Comparison of ENCODE assay signal across 1 cellular context in the genomic region with DNA sequence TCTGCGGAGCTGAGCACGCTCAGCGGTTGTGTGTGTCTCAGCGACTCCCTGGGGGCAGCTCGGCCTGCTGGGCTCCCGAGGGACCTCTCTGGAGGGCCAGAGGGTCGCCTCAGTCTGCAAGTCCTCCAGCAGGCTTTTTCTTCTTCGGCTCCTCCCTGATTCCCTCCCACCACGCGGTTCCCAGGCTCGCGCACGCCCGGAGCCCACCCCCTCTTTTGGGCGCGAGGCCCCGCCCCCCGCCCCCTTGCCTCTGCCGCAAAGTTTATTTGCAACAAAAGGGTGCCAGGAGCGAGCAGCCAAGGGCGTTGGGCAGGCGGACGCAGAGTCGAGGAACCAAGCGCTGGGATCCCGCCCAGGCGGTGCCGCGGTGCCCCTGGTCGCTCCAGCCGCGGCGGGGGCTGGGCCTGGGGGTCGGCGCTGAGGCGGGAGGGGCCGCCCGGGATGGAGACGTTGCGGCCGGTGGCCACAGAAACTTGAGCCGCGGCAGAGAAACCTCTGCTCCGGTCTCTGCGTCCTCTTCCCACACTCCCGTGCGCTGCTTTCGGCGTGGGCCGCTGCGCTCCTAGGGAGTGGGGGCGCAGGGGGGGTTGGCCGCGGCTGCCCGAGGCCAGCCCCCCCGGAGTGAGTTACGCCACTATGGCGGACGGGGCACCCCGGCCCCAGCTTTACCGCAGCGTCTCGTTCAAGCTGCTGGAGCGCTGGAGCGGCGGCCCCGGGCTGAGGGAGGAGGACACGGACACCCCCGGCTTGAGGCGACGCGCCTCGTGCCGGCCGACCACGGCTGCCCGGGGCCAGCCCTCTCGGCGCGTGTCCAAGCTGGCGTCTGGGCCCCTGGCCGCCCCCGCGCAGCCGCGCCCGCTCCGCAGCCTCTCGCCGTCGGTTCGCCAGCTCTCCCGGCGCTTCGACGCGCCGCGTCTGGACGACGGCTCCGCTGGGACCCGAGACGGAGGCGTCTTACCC.
TF ChIP-seq lines count a peak whose summit lies in the region.

TSS of gene ARHGEF17 (plus strand) at position 274 of the 960 bp plus-strand sequence. CDS start at position 637, 363 bp downstream.

TF ChIP-seq in HepG2, 621 proteins besides CTCF, POLR2A, EP300 and RAD21 (continued from another document and continues in another):
- TF ChIP-seq, protein P1, sequence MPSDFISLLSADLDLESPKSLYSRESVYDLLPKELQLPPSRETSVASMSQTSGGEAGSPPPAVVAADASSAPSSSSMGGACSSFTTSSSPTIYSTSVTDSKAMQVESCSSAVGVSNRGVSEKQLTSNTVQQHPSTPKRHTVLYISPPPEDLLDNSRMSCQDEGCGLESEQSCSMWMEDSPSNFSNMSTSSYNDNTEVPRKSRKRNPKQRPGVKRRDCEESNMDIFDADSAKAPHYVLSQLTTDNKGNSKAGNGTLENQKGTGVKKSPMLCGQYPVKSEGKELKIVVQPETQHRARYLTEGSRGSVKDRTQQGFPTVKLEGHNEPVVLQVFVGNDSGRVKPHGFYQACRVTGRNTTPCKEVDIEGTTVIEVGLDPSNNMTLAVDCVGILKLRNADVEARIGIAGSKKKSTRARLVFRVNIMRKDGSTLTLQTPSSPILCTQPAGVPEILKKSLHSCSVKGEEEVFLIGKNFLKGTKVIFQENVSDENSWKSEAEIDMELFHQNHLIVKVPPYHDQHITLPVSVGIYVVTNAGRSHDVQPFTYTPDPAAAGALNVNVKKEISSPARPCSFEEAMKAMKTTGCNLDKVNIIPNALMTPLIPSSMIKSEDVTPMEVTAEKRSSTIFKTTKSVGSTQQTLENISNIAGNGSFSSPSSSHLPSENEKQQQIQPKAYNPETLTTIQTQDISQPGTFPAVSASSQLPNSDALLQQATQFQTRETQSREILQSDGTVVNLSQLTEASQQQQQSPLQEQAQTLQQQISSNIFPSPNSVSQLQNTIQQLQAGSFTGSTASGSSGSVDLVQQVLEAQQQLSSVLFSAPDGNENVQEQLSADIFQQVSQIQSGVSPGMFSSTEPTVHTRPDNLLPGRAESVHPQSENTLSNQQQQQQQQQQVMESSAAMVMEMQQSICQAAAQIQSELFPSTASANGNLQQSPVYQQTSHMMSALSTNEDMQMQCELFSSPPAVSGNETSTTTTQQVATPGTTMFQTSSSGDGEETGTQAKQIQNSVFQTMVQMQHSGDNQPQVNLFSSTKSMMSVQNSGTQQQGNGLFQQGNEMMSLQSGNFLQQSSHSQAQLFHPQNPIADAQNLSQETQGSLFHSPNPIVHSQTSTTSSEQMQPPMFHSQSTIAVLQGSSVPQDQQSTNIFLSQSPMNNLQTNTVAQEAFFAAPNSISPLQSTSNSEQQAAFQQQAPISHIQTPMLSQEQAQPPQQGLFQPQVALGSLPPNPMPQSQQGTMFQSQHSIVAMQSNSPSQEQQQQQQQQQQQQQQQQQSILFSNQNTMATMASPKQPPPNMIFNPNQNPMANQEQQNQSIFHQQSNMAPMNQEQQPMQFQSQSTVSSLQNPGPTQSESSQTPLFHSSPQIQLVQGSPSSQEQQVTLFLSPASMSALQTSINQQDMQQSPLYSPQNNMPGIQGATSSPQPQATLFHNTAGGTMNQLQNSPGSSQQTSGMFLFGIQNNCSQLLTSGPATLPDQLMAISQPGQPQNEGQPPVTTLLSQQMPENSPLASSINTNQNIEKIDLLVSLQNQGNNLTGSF (CRISPR knock-in tag; IDR thresholded peaks at IDR 0.05): no peak
- no peak for TF ChIP-seq ZSCAN12 (CRISPR knock-in tag; IDR thresholded peaks at IDR 0.05)
- peak; percentile 20 for TF ChIP-seq TAF15 (IDR thresholded peaks at IDR 0.05; ENCODE audit: low read depth, low read length, poor library complexity, severe bottlenecking)
- TF ChIP-seq ZNF512 (CRISPR knock-in tag; IDR thresholded peaks at IDR 0.05): no peak
- TF ChIP-seq ZNF782 (CRISPR knock-in tag; IDR thresholded peaks at IDR 0.05; ENCODE audit: borderline replicate concordance): no peak; the same call in 1 of the 2 replicates
- TF ChIP-seq TBX2 (CRISPR knock-in tag; IDR thresholded peaks at IDR 0.05; ENCODE audit: borderline replicate concordance): peak; percentile 59
- no peak for TF ChIP-seq RFXAP (CRISPR knock-in tag; IDR thresholded peaks at IDR 0.05; ENCODE audit: borderline replicate concordance)
- TF ChIP-seq, protein P2, sequence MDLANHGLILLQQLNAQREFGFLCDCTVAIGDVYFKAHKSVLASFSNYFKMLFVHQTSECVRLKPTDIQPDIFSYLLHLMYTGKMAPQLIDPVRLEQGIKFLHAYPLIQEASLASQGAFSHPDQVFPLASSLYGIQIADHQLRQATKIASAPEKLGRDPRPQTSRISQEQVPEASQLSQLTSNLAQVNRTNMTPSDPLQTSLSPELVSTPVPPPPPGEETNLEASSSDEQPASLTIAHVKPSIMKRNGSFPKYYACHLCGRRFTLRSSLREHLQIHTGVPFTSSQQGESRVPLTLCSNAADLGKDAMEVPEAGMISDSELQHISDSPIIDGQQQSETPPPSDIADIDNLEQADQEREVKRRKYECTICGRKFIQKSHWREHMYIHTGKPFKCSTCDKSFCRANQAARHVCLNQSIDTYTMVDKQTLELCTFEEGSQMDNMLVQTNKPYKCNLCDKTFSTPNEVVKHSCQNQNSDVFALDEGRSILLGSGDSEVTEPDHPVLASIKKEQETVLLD (CRISPR knock-in tag; IDR thresholded peaks at IDR 0.05; ENCODE audit: low read depth): peak; percentile 3; the same call in 1 of the 2 replicates
- no peak for TF ChIP-seq ZBTB4 (CRISPR knock-in tag; IDR thresholded peaks at IDR 0.05; ENCODE audit: borderline replicate concordance)
- peak; percentile 64; the same call in 1 of the 2 replicates for TF ChIP-seq SRY (CRISPR knock-in tag; IDR thresholded peaks at IDR 0.05)
- no peak for TF ChIP-seq ZNF577 (CRISPR knock-in tag; IDR thresholded peaks at IDR 0.05; ENCODE audit: borderline replicate concordance, low read depth)
- no peak; the same call in 1 of the 2 replicates for TF ChIP-seq ZMYM3 (CRISPR knock-in tag; IDR thresholded peaks at IDR 0.05)
- TF ChIP-seq KLF11 (CRISPR knock-in tag; IDR thresholded peaks at IDR 0.05): no peak
- no peak; the same call in 1 of the 2 replicates for TF ChIP-seq KDM3A (CRISPR knock-in tag; IDR thresholded peaks at IDR 0.05; ENCODE audit: low read depth)
- TF ChIP-seq MTF1 (CRISPR knock-in tag; IDR thresholded peaks at IDR 0.05): no peak
- no peak for TF ChIP-seq NFATC3 (CRISPR knock-in tag; IDR thresholded peaks at IDR 0.05)
- no peak for TF ChIP-seq ZNF451 (CRISPR knock-in tag; IDR thresholded peaks at IDR 0.05)
- TF ChIP-seq RFX5 (IDR thresholded peaks at IDR 0.05; ENCODE audit: low read depth, low read length): no peak
- TF ChIP-seq, protein P3, sequence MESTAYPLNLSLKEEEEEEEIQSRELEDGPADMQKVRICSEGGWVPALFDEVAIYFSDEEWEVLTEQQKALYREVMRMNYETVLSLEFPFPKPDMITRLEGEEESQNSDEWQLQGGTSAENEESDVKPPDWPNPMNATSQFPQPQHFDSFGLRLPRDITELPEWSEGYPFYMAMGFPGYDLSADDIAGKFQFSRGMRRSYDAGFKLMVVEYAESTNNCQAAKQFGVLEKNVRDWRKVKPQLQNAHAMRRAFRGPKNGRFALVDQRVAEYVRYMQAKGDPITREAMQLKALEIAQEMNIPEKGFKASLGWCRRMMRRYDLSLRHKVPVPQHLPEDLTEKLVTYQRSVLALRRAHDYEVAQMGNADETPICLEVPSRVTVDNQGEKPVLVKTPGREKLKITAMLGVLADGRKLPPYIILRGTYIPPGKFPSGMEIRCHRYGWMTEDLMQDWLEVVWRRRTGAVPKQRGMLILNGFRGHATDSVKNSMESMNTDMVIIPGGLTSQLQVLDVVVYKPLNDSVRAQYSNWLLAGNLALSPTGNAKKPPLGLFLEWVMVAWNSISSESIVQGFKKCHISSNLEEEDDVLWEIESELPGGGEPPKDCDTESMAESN (CRISPR knock-in tag; conservative IDR thresholded peaks at IDR 0.05): peak; percentile 19; the same call in 1 of the 2 replicates
- TF ChIP-seq NR0B2 (CRISPR knock-in tag; IDR thresholded peaks at IDR 0.05): no peak; the same call in none of the 2 replicates
- TF ChIP-seq ZNF20 (CRISPR knock-in tag; IDR thresholded peaks at IDR 0.05): no peak
- 0 out of 2 replicates have a peak, but pooled peaks have one; percentile 23 for TF ChIP-seq ZNF281 (CRISPR knock-in tag; IDR thresholded peaks at IDR 0.05; ENCODE audit: borderline replicate concordance)
- no peak; the same call in 1 of the 2 replicates for TF ChIP-seq PRMT3 (CRISPR knock-in tag; IDR thresholded peaks at IDR 0.05; ENCODE audit: borderline replicate concordance, low read depth)
- TF ChIP-seq, protein P4, sequence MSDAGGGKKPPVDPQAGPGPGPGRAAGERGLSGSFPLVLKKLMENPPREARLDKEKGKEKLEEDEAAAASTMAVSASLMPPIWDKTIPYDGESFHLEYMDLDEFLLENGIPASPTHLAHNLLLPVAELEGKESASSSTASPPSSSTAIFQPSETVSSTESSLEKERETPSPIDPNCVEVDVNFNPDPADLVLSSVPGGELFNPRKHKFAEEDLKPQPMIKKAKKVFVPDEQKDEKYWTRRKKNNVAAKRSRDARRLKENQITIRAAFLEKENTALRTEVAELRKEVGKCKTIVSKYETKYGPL (CRISPR knock-in tag; IDR thresholded peaks at IDR 0.05): no peak
- TF ChIP-seq PRDM4 (CRISPR knock-in tag; IDR thresholded peaks at IDR 0.05; ENCODE audit: borderline replicate concordance): no peak
- no peak for TF ChIP-seq ZNF660 (CRISPR knock-in tag; IDR thresholded peaks at IDR 0.05; ENCODE audit: borderline replicate concordance, low read depth)
- 0 out of 2 replicates have a peak, but pooled peaks have one; percentile 29 for TF ChIP-seq KLF12 (CRISPR knock-in tag; IDR thresholded peaks at IDR 0.05; ENCODE audit: borderline replicate concordance)
- no peak for TF ChIP-seq HNRNPK (IDR thresholded peaks at IDR 0.05; ENCODE audit: low read depth, low read length, poor library complexity, severe bottlenecking)
- TF ChIP-seq ZNF30 (CRISPR knock-in tag; IDR thresholded peaks at IDR 0.05): no peak
